24 cellular contexts compared by ENCODE assay signal in the genomic region with DNA sequence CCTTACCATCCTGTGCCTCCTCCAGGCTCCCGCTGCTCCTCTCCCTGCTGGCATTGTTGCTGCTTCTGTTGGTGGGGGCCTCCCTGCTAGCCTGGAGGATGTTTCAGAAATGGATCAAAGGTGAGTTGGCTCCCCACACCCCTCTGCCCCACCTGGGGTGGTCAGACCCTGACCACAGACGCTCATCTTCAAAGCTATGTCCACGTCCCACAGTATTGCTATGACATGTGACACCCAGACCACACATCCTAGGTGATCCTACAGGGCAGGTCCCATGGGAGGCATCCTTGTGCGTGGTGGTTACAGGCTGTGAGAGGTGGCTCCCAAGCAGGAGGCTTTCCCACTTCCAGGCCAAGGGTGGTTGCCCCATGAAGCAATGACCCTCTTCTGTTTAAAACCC. TPM values are rescaled to one million over a fixed set of nuclear protein-coding genes. Genes with fewer than 3 reads are reported as not detected.
"Had no signal": no experiment of that assay in that cellular context is flagged by ENCODE, and none has a peak within 500 bp of the region (broad histone marks: within the 10 kb centered on the region; RNA-seq: fewer than 3 reads in every experiment).

No MANE protein-coding gene starts in this region.

- H3K4me3 Mint-ChIP-seq: activated naive CD4-positive, alpha-beta T cell treated with anti-CD3 and anti-CD28 coated beads, Interleukin-2, amount 10 ng/mL, durations not matched to agents 7 days and 5 days; naive B cell; stimulated activated naive CD8-positive, alpha-beta T cell treated with anti-CD3 and anti-CD28 coated beads, Interleukin-15, Interleukin-2, amounts not matched to agents 100 ng/mL and 50 ng/mL, for 24 hours; WTC11 had no signal

- H3K27ac Mint-ChIP-seq: activated T-helper 2 cell treated with anti-CD3 and anti-CD28 coated beads, Interferon-gamma antibody, Interleukin-2, Interleukin-4, amounts not matched to agents 10 μg/mL and 5 μg/mL and 100 μg/mL, durations not matched to agents 14 hours and 24 hours and 36 hours; WTC11 had no signal

- DNase-seq: activated CD4-positive, alpha-beta T cell treated with anti-CD3 and anti-CD28 coated beads for 48 hours; activated naive CD4-positive, alpha-beta T cell treated with anti-CD3 and anti-CD28 coated beads, Interleukin-2, amount 10 ng/mL, durations not matched to agents 7 days and 5 days; activated T-cell treated with anti-CD3 and anti-CD28 coated beads for 4 hours; erythroblast; gastrocnemius medialis; islet precursor cell; naive B cell; occipital lobe; stimulated activated CD4-positive, alpha-beta T cell treated with anti-CD3 and anti-CD28 coated beads, Interleukin-15, amount 100 ng/mL, for 24 hours; stimulated activated CD4-positive, alpha-beta T cell treated with anti-CD3 and anti-CD28 coated beads, Interleukin-4, amount 100 ng/mL, for 4 hours; stimulated activated CD8-positive, alpha-beta memory T cell treated with anti-CD3 and anti-CD28 coated beads, Interleukin-4, amount 100 ng/mL, for 48 hours; T-helper 17 cell; upper lobe of left lung had no signal

- ATAC-seq: gastrocnemius medialis, left lobe of liver, SK-N-SH treated with all-trans-retinoic acid at 6 μM for 48 hours, T-helper 17 cell, WTC11 had no signal

- H3K27me3 Mint-ChIP-seq: naive B cell; stimulated activated naive CD8-positive, alpha-beta T cell treated with anti-CD3 and anti-CD28 coated beads, Interleukin-15, Interleukin-2, amounts not matched to agents 100 ng/mL and 50 ng/mL, for 24 hours; T-helper 17 cell had no signal

RNA-seq across cellular contexts. Expression of a gene that starts 11.0 kb away (rescaled TPM):
- total RNA-seq: bronchial epithelial cell, chondrocyte, dermis microvascular lymphatic vessel endothelial cell had no signal

RNA-seq across cellular contexts. Expression of a gene that starts 53.9 kb away (rescaled TPM):
- total RNA-seq: activated T-helper 2 cell treated with anti-CD3 and anti-CD28 coated beads, Interferon-gamma antibody, Interleukin-2, Interleukin-4, amounts not matched to agents 10 μg/mL and 5 μg/mL and 100 μg/mL, durations not matched to agents 14 hours and 24 hours and 36 hours; ascending aorta; bronchial epithelial cell; chondrocyte; dermis microvascular lymphatic vessel endothelial cell; occipital lobe; skeletal muscle tissue; suprapubic skin; WTC11 had no signal
